Comparison of ENCODE assay signal across 26 cellular contexts in the genomic region with DNA sequence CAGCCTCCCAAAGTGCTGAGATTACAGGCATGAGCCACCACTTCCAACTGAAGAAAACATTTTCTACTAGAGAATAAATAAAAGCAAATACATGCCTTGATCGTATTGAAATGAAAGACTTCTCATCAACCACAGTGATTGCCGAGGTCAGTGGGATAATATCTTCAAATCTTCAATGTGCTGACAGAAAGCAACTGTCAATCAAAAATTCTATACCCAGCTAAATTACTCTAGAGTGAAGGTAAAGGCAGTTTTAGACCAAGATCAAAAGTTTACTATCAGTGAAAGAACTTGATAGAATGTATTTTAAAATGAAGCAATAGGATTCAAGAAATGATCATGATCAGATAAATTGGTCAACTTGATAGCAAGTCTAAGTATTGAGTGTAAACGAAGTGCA.
"Had no signal": no experiment of that assay in that cellular context is flagged by ENCODE, and none has a peak within 500 bp of the region (broad histone marks: within the 10 kb centered on the region; RNA-seq: fewer than 3 reads in every experiment).

No MANE protein-coding gene starts in this region.

- H3K4me1 ChIP-seq: stomach, suprapubic skin, testis, thyroid gland, tibial nerve, transverse colon, upper lobe of left lung, upper lobe of right lung, uterus, vagina had no signal

- H3K4me3 ChIP-seq: stomach, suprapubic skin, testis, thoracic aorta, thyroid gland, tibial nerve, transverse colon, upper lobe of left lung, upper lobe of right lung, uterus, vagina had no signal

- ATAC-seq: stimulated activated effector memory CD8-positive, alpha-beta T cell treated with anti-CD3 and anti-CD28 coated beads, Interleukin-12 subunit alpha, Interleukin-12 subunit beta, amount 100 ng/mL, for 72 hours; stimulated activated memory B cell treated with anti-CD40 and anti-IgM and Interleukin-4, amounts not matched to agents 10 μg/mL and 1 μg/mL and 100 μg/mL, for 72 hours; stimulated activated naive B cell treated with anti-CD40 and anti-IgM and Interleukin-4, amounts not matched to agents 10 μg/mL and 1 μg/mL and 100 μg/mL, for 72 hours; stimulated activated naive CD8-positive, alpha-beta T cell treated with anti-CD3 and anti-CD28 coated beads, Interleukin-15, amount 100 ng/mL, for 72 hours; stimulated activated naive CD8-positive, alpha-beta T cell treated with anti-CD3 and anti-CD28 coated beads, Interleukin-15, Interleukin-2, amounts not matched to agents 100 U/mL and 50 U/mL, for 24 hours; upper lobe of right lung had no signal

- DNase-seq: stimulated activated CD4-positive, alpha-beta T cell treated with anti-CD3 and anti-CD28 coated beads, Interleukin-2, amount 100 ng/mL, for 24 hours; stimulated activated CD4-positive, alpha-beta T cell treated with anti-CD3 and anti-CD28 coated beads, Interleukin-2, amount 100 ng/mL, for 48 hours; stimulated activated CD4-positive, alpha-beta T cell treated with anti-CD3 and anti-CD28 coated beads, Interleukin-4, amount 100 ng/mL, for 1 hour; stimulated activated CD4-positive, alpha-beta T cell treated with anti-CD3 and anti-CD28 coated beads, Interleukin-4, amount 100 ng/mL, for 24 hours; stimulated activated CD4-positive, alpha-beta T cell treated with anti-CD3 and anti-CD28 coated beads, Interleukin-4, amount 100 ng/mL, for 4 hours; stimulated activated CD8-positive, alpha-beta memory T cell treated with anti-CD3 and anti-CD28 coated beads, Interleukin-4, amount 100 ng/mL, for 48 hours; stimulated activated naive B cell treated with anti-CD40 and anti-IgM and Interleukin-4, amounts not matched to agents 10 μg/mL and 1 μg/mL and 100 μg/mL, for 72 hours; stimulated activated naive CD4-positive, alpha-beta T cell; stimulated activated naive CD4-positive, alpha-beta T cell treated with Interleukin-2 at 50 U/mL for 16 hours; stimulated activated naive CD8-positive, alpha-beta T cell treated with anti-CD3 and anti-CD28 coated beads, Interleukin-15, amount 100 ng/mL, for 72 hours; stimulated activated naive CD8-positive, alpha-beta T cell treated with anti-CD3 and anti-CD28 coated beads, Interleukin-15, Interleukin-2, amounts not matched to agents 100 U/mL and 50 U/mL, for 24 hours; stomach; substantia nigra; testis; thyroid gland; transverse colon; trophoblast cell; upper lobe of left lung; upper lobe of right lung; uterus had no signal

- H3K9me3 ChIP-seq: testis, thyroid gland had no signal

- H3K27me3 ChIP-seq: testis, thyroid gland, tibial nerve, transverse colon, upper lobe of left lung, upper lobe of right lung, uterus, vagina had no signal

- H3K27ac ChIP-seq: stomach, suprapubic skin, testis, thoracic aorta, thyroid gland, tibial nerve, transverse colon, upper lobe of left lung, upper lobe of right lung, uterus, vagina had no signal

- H3K36me3 ChIP-seq: stomach, suprapubic skin, thoracic aorta, thyroid gland, tibial nerve, transverse colon, upper lobe of left lung, upper lobe of right lung, uterus, vagina had no signal
